In genomic region chr5:31048975-31049290, GRCh38 we compare ENCODE assay signal across 28 cellular contexts.
"Had no signal": no experiment of that assay in that cellular context is flagged by ENCODE, and none has a peak within 500 bp of the region (broad histone marks: within the 10 kb centered on the region; RNA-seq: fewer than 3 reads in every experiment).

No MANE protein-coding gene starts in this region.

- H3K36me3 ChIP-seq: cardiac muscle cell, heart right ventricle, left lung, lower lobe of right lung, ovary, right lobe of liver, thoracic aorta, uterus had no signal

- H3K27me3 ChIP-seq: body of pancreas, cardiac muscle cell, dorsolateral prefrontal cortex, heart right ventricle, left lung, ovary, right lobe of liver, uterus had no signal

- H3K27ac Mint-ChIP-seq: activated B cell treated with CpG ODN at 0.5 μM for 24 hours; activated CD8-positive, alpha-beta memory T cell treated with anti-CD3 and anti-CD28 coated beads, Interleukin-2, amount 10 ng/mL, durations not matched to agents 7 days and 5 days; activated CD8-positive, alpha-beta T cell treated with anti-CD3 and anti-CD28 coated beads, Interleukin-2, amount 10 ng/mL, durations not matched to agents 7 days and 5 days; activated naive CD8-positive, alpha-beta T cell; natural killer cell treated with Interleukin-12 subunit alpha and Interleukin-12 subunit beta and Interleukin-15 and Interleukin-18, amount 100 ng/mL, for 72 hours; progenitor cell of endocrine pancreas had no signal

- H3K4me3 Mint-ChIP-seq: activated B cell treated with CpG ODN at 0.5 μM for 24 hours; activated CD8-positive, alpha-beta memory T cell treated with anti-CD3 and anti-CD28 coated beads, Interleukin-2, amount 10 ng/mL, durations not matched to agents 7 days and 5 days; activated CD8-positive, alpha-beta T cell treated with anti-CD3 and anti-CD28 coated beads, Interleukin-2, amount 10 ng/mL, durations not matched to agents 7 days and 5 days; activated naive CD8-positive, alpha-beta T cell; natural killer cell treated with Interleukin-12 subunit alpha and Interleukin-12 subunit beta and Interleukin-15 and Interleukin-18, amount 100 ng/mL, for 72 hours had no signal

- FAIRE-seq: endothelial cell of umbilical vein had no signal

- DNase-seq: activated B cell treated with CpG ODN at 0.5 μM for 24 hours; activated CD4-positive, alpha-beta T cell treated with anti-CD3 and anti-CD28 coated beads, Interleukin-2, amount 50 U/mL, for 1 hour; activated CD8-positive, alpha-beta memory T cell treated with anti-CD3 and anti-CD28 coated beads, Interleukin-2, amount 10 ng/mL, durations not matched to agents 7 days and 5 days; activated CD8-positive, alpha-beta T cell treated with anti-CD3 and anti-CD28 coated beads, Interleukin-2, amount 10 ng/mL, durations not matched to agents 7 days and 5 days; activated naive CD4-positive, alpha-beta T cell treated with Interleukin-2 at 50 U/mL for 16 hours; activated T-cell treated with anti-CD3 and anti-CD28 coated beads, Interleukin-2, amount 50 U/mL, for 48 hours; body of pancreas; cerebellar nuclear complex; dorsolateral prefrontal cortex; foreskin melanocyte; heart right ventricle; left lung; lower lobe of right lung; ovary; right lobe of liver; stimulated activated CD4-positive, alpha-beta T cell treated with anti-CD3 and anti-CD28 coated beads, Interleukin-2, amount 100 ng/mL, for 48 hours; stimulated activated naive CD8-positive, alpha-beta T cell treated with anti-CD3 and anti-CD28 coated beads, Interleukin-15, Interleukin-2, amounts not matched to agents 100 U/mL and 50 U/mL, for 24 hours; T-helper 2 cell; trophoblast cell; uterus had no signal

- H3K4me1 ChIP-seq: heart right ventricle, left lung, lower lobe of right lung, uterus had no signal

- H3K27me3 Mint-ChIP-seq: activated B cell treated with CpG ODN at 0.5 μM for 24 hours; activated CD8-positive, alpha-beta memory T cell treated with anti-CD3 and anti-CD28 coated beads, Interleukin-2, amount 10 ng/mL, durations not matched to agents 7 days and 5 days; activated naive CD8-positive, alpha-beta T cell; natural killer cell treated with Interleukin-12 subunit alpha and Interleukin-12 subunit beta and Interleukin-15 and Interleukin-18, amount 100 ng/mL, for 72 hours; progenitor cell of endocrine pancreas had no signal

- H3K9me3 ChIP-seq: body of pancreas, heart right ventricle, left lung, lower lobe of right lung, mucosa of descending colon, ovary, right lobe of liver, thoracic aorta, uterus had no signal

- H3K4me1 Mint-ChIP-seq: activated B cell treated with CpG ODN at 0.5 μM for 24 hours; activated CD8-positive, alpha-beta memory T cell treated with anti-CD3 and anti-CD28 coated beads, Interleukin-2, amount 10 ng/mL, durations not matched to agents 7 days and 5 days had no signal

- H3K36me3 Mint-ChIP-seq: activated CD8-positive, alpha-beta memory T cell treated with anti-CD3 and anti-CD28 coated beads, Interleukin-2, amount 10 ng/mL, durations not matched to agents 7 days and 5 days; activated naive CD8-positive, alpha-beta T cell; natural killer cell treated with Interleukin-12 subunit alpha and Interleukin-12 subunit beta and Interleukin-15 and Interleukin-18, amount 100 ng/mL, for 72 hours had no signal

- H3K4me3 ChIP-seq: body of pancreas, cardiac muscle cell, coronary artery, dorsolateral prefrontal cortex, heart right ventricle, left lung, lower lobe of right lung, mucosa of descending colon, ovary, right lobe of liver, thoracic aorta, uterus had no signal

- H3K27ac ChIP-seq: cardiac muscle cell, coronary artery, dorsolateral prefrontal cortex, heart right ventricle, left lung, lower lobe of right lung, ovary, thoracic aorta, uterus had no signal
